ENCODE assay signal across 14 cellular contexts in genomic region chr3:189914799-189915198, GRCh38.
DNase-seq lines count a peak whose midpoint lies in the region; ATAC-seq and TF ChIP-seq lines count a peak whose summit lies in the region.
"Had no signal": no experiment of that assay in that cellular context is flagged by ENCODE, and none has a peak within 500 bp of the region (broad histone marks: within the 10 kb centered on the region; RNA-seq: fewer than 3 reads in every experiment).

No MANE protein-coding gene starts in this region.

- no peaks in the 10 kb centered on the region for H3K9me3 ChIP-seq in A673 (ENCODE audit: low read depth, low read length, poor library complexity, severe bottlenecking)

- POLR2A ChIA-PET in A673 (lab: Charles Lee; ENCODE audit: low non-redundant PET), result no interaction called here

- peaks cover 22% of the 10 kb centered on the region for H3K4me1 ChIP-seq in A673 (ENCODE audit: insufficient read depth, low read length, poor library complexity, severe bottlenecking)
- H3K4me1 ChIP-seq: heart right ventricle had no signal

- H3K36me3 Mint-ChIP-seq in progenitor cell of endocrine pancreas (ENCODE audit: insufficient read depth) (no peaks in the 10 kb centered on the region), nephron progenitor cell (ENCODE audit: low read depth) (no peaks in the 10 kb centered on the region), immature natural killer cell (no peaks in the 10 kb centered on the region)
- H3K36me3 Mint-ChIP-seq: activated naive CD8-positive, alpha-beta T cell treated with anti-CD3 and anti-CD28 coated beads, Interleukin-2, amount 10 ng/mL, durations not matched to agents 7 days and 5 days; CD8-positive, alpha-beta memory T cell; natural killer cell had no signal

- ATAC-seq in HG02870 (IDR thresholded peaks at IDR 0.05; ENCODE audit: unreplicated experiment), result no peak
- ATAC-seq: natural killer cell had no signal

- H3K27ac ChIP-seq in A673 (ENCODE audit: low read depth, low read length, poor library complexity, severe bottlenecking), result peak overlapping the region; percentile 11
- H3K27ac ChIP-seq: heart right ventricle, WERI-Rb-1 had no signal

- peak; percentile 77 for DNase-seq in A673 (ENCODE audit: low spot score)
- DNase-seq in HCEC 1CT, result peak; percentile 96
- peak; percentile 94 for DNase-seq in SIG-M5 treated with dmso at 0.1 percent for 504 hours (lab: John Stamatoyannopoulos, UW; ENCODE audit: unreplicated experiment)
- peak; percentile 77 for DNase-seq in fibroblast of the conjunctiva (ENCODE audit: low read depth)
- DNase-seq in progenitor cell of endocrine pancreas (ENCODE audit: low spot score, unreplicated experiment), result no peak
- DNase-seq in nephron progenitor cell, result no peak
- DNase-seq in immature natural killer cell, result no peak
- DNase-seq: activated naive CD8-positive, alpha-beta T cell treated with anti-CD3 and anti-CD28 coated beads, Interleukin-2, amount 10 ng/mL, durations not matched to agents 7 days and 5 days; CD8-positive, alpha-beta memory T cell; heart right ventricle; natural killer cell; NCI-H510A; WERI-Rb-1 had no signal

- H3K27me3 ChIP-seq in A673 (replicated peaks; ENCODE audit: insufficient read depth, low read depth, low read length, poor library complexity), result no peaks in the 10 kb centered on the region

- no TSS peak for BruUV-seq in A673 (replicated peaks; lab: Mats Ljungman, UMichigan)

- H3K9me3 Mint-ChIP-seq in progenitor cell of endocrine pancreas (ENCODE audit: low read depth) (no peaks in the 10 kb centered on the region), nephron progenitor cell (no peaks in the 10 kb centered on the region), immature natural killer cell (peaks cover 0 to 4% (median 0%) of the 10 kb centered on the region in 6 donors)
- H3K9me3 Mint-ChIP-seq: activated naive CD8-positive, alpha-beta T cell treated with anti-CD3 and anti-CD28 coated beads, Interleukin-2, amount 10 ng/mL, durations not matched to agents 7 days and 5 days; CD8-positive, alpha-beta memory T cell had no signal

- peaks cover 53% of the 10 kb centered on the region for H3K27me3 Mint-ChIP-seq in progenitor cell of endocrine pancreas
- H3K27me3 Mint-ChIP-seq in nephron progenitor cell (ENCODE audit: low read depth, poor library complexity), result no peaks in the 10 kb centered on the region
- H3K27me3 Mint-ChIP-seq in immature natural killer cell (ENCODE audit: low read depth in 3 of 3), result no peaks in the 10 kb centered on the region

- TF ChIP-seq CTCF in A673 (conservative IDR thresholded peaks at IDR 0.05; ENCODE audit: low read depth, low read length) (no peak), progenitor cell of endocrine pancreas (IDR thresholded peaks at IDR 0.05; ENCODE audit: unreplicated experiment) (no peak), nephron progenitor cell (IDR thresholded peaks at IDR 0.05) (no peak)

- CTCF ChIA-PET in A673 (lab: Charles Lee), result no interaction called here

- no peak overlapping the region for H3K4me3 ChIP-seq in A673 (ENCODE audit: low read depth, low read length, poor library complexity, severe bottlenecking)
- H3K4me3 ChIP-seq: heart right ventricle had no signal

- peaks cover 4% of the 10 kb centered on the region for H3K4me1 Mint-ChIP-seq in progenitor cell of endocrine pancreas (ENCODE audit: low read depth)
- H3K4me1 Mint-ChIP-seq in nephron progenitor cell, result no peaks in the 10 kb centered on the region
- H3K4me1 Mint-ChIP-seq in immature natural killer cell, result no peaks in the 10 kb centered on the region
- H3K4me1 Mint-ChIP-seq: activated naive CD8-positive, alpha-beta T cell treated with anti-CD3 and anti-CD28 coated beads, Interleukin-2, amount 10 ng/mL, durations not matched to agents 7 days and 5 days; CD8-positive, alpha-beta memory T cell; natural killer cell had no signal

- H3K27ac Mint-ChIP-seq in progenitor cell of endocrine pancreas (no peak overlapping the region), nephron progenitor cell (no peak overlapping the region), immature natural killer cell (no peak overlapping the region)
- H3K27ac Mint-ChIP-seq: activated naive CD8-positive, alpha-beta T cell treated with anti-CD3 and anti-CD28 coated beads, Interleukin-2, amount 10 ng/mL, durations not matched to agents 7 days and 5 days; CD8-positive, alpha-beta memory T cell; natural killer cell had no signal

- H3K36me3 ChIP-seq in A673 (ENCODE audit: insufficient read depth, low read length, poor library complexity, severe bottlenecking), result no peaks in the 10 kb centered on the region
- H3K36me3 ChIP-seq: heart right ventricle, WERI-Rb-1 had no signal

- intact Hi-C loops in A673 (cut with micrococcal nuclease; ENCODE audit: unreplicated experiment), result no loop called here

- H3K4me3 Mint-ChIP-seq in progenitor cell of endocrine pancreas (ENCODE audit: low read depth) (no peak overlapping the region), nephron progenitor cell (no peak overlapping the region), immature natural killer cell (no peak overlapping the region)
- H3K4me3 Mint-ChIP-seq: activated naive CD8-positive, alpha-beta T cell treated with anti-CD3 and anti-CD28 coated beads, Interleukin-2, amount 10 ng/mL, durations not matched to agents 7 days and 5 days; CD8-positive, alpha-beta memory T cell; natural killer cell had no signal

Comparison
In these comparisons a context has a peak if more than half of its experiments do, and no peak if none do; other contexts are left out.
1. DNase-seq: peak in A673 (single experiment), HCEC 1CT (single experiment), SIG-M5 treated with dmso at 0.1 percent for 504 hours (single experiment) and fibroblast of the conjunctiva (single experiment); none in progenitor cell of endocrine pancreas (single experiment), nephron progenitor cell (single experiment) and immature natural killer cell (0 of 3).